Comparison of ENCODE assay signal across 23 cellular contexts in the genomic region with DNA sequence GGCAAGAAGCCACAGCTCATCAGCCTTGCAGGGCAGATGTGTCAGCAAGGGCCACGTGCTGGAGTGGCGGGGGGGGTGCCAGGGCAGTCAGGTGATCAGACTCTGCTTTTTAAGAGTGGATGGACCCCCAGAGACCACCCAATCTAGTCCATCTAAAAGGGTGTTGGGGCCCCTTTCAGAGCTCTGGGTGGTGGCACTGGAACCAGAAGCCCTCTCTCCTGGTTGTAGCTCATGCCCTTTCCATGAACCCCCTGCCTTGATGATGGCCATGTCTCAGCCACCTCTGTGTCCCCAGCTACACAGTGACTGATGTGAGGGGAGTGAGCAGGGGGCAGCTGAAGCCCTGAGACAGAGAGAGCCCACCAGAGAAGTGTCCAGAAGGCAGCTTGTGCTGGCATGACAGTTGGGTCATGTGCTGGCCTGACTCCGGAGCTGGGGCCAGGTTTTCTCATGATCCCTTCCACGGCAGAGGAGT.
"Had no signal": no experiment of that assay in that cellular context is flagged by ENCODE, and none has a peak within 500 bp of the region (broad histone marks: within the 10 kb centered on the region; RNA-seq: fewer than 3 reads in every experiment).

No MANE protein-coding gene starts in this region.

- H3K4me2 ChIP-seq: smooth muscle cell had no signal

- H3K27me3 ChIP-seq: dorsolateral prefrontal cortex, left lung, stomach, thyroid gland, upper lobe of right lung had no signal

- H3K27ac ChIP-seq: dorsolateral prefrontal cortex, left lung, thyroid gland, WERI-Rb-1 had no signal

- H3K4me1 Mint-ChIP-seq: central memory CD8-positive, alpha-beta T cell had no signal

- H3K4me3 Mint-ChIP-seq: central memory CD8-positive, alpha-beta T cell; stimulated activated naive B cell treated with anti-CD40 and anti-IgM and Interleukin-4, amounts not matched to agents 10 μg/mL and 1 μg/mL and 100 μg/mL, for 72 hours had no signal

- H3K4me3 ChIP-seq: dorsolateral prefrontal cortex, left lung, lung, smooth muscle cell, stomach, thyroid gland, upper lobe of right lung had no signal

- H3K27me3 Mint-ChIP-seq: central memory CD8-positive, alpha-beta T cell; naive B cell; stimulated activated naive B cell treated with anti-CD40 and anti-IgM and Interleukin-4, amounts not matched to agents 10 μg/mL and 1 μg/mL and 100 μg/mL, for 72 hours had no signal

- DNase-seq: activated CD4-positive, alpha-beta T cell treated with anti-CD3 and anti-CD28 coated beads for 48 hours; activated CD4-positive, alpha-beta T cell treated with anti-CD3 and anti-CD28 coated beads, Interleukin-2, amount 50 U/mL, for 48 hours; activated CD8-positive, alpha-beta memory T cell treated with anti-CD3 and anti-CD28 coated beads for 24 hours; activated gamma-delta T cell treated with Interleukin-2 at 50 U/mL for 16 hours; activated naive CD4-positive, alpha-beta T cell treated with anti-CD3 and anti-CD28 coated beads, Interleukin-2, amount 50 U/mL, for 16 hours; amygdala; effector memory CD4-positive, alpha-beta T cell; glutamatergic neuron; naive B cell; stimulated activated CD4-positive, alpha-beta T cell treated with anti-CD3 and anti-CD28 coated beads, Interleukin-15, amount 100 ng/mL, for 24 hours; stimulated activated CD4-positive, alpha-beta T cell treated with anti-CD3 and anti-CD28 coated beads, Interleukin-2, amount 100 ng/mL, for 24 hours; stimulated activated naive B cell treated with anti-CD40 and anti-IgM and Interleukin-4, amounts not matched to agents 10 μg/mL and 1 μg/mL and 100 μg/mL, for 72 hours; stomach; T-helper 9 cell; thyroid gland; upper lobe of right lung; WERI-Rb-1 had no signal

- H3K9me3 ChIP-seq: left lung, stomach, thyroid gland, upper lobe of right lung had no signal

- H3K27ac Mint-ChIP-seq: stimulated activated naive B cell treated with anti-CD40 and anti-IgM and Interleukin-4, amounts not matched to agents 10 μg/mL and 1 μg/mL and 100 μg/mL, for 72 hours had no signal

- H3K36me3 ChIP-seq: left lung, stomach, thyroid gland, upper lobe of right lung, WERI-Rb-1 had no signal

- ATAC-seq: activated CD4-positive, CD25-positive, alpha-beta regulatory T cell treated with anti-CD3 and anti-CD28 coated beads, Interleukin-2, amount 50 U/mL, for 24 hours; left lung; stimulated activated naive B cell treated with anti-CD40 and anti-IgM and Interleukin-4, amounts not matched to agents 10 μg/mL and 1 μg/mL and 100 μg/mL, for 72 hours; upper lobe of right lung had no signal

- H3K9me3 Mint-ChIP-seq: central memory CD8-positive, alpha-beta T cell; stimulated activated naive B cell treated with anti-CD40 and anti-IgM and Interleukin-4, amounts not matched to agents 10 μg/mL and 1 μg/mL and 100 μg/mL, for 72 hours had no signal

- H3K36me3 Mint-ChIP-seq: naive B cell; stimulated activated naive B cell treated with anti-CD40 and anti-IgM and Interleukin-4, amounts not matched to agents 10 μg/mL and 1 μg/mL and 100 μg/mL, for 72 hours had no signal
